1 cellular context compared by ENCODE assay signal in the genomic region with DNA sequence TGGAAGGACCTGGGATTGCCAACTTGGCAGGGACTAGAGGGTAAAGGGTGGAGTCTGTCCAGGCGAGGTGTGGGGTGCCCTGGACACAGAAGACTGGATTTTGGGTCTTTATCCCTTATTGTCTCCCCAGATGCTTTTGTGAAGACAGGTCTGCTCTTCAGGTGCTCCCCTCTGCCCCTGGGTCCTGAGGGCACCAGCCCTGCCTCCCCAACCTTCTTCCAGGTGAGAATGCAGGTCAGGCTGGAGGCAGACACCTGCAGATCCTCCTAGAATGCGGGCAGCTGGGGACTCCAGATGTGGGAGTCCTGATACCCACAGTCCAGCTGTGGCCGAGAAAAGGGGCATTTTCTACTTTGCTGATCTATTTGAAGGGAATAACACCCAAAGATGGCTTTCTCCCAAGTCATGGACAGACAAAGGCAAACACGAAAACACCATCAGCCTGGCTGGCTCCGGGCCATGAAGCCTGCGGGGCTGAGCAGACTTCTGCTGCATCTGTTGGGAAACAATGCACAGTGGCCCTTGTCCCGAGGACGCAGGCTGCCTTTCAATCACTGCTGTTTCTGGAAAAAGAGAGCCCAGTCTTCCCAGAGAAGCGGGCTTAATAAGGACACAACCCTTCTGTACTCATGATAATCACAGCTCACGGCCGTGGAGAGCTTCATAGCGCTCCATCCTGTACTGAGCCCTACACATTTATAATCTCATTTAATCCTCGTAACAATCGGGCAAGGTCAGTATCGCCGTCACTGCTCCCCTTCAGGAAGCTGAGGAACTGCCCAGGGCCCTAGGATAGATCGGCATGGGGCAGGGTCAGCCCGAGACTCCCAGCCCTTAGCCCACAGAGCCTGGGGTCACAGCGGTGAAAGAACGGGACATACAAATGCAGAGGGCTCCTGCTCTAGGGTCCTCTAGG.
TF ChIP-seq lines count a peak whose summit lies in the region.

No MANE protein-coding gene starts in this region.

TF ChIP-seq in HepG2, 621 proteins besides CTCF, POLR2A, EP300 and RAD21 (continued from another document):
- no peak for TF ChIP-seq ZNF142 (CRISPR knock-in tag; IDR thresholded peaks at IDR 0.05)
- no peak for TF ChIP-seq NRL (CRISPR knock-in tag; IDR thresholded peaks at IDR 0.05; ENCODE audit: borderline replicate concordance)
- no peak for TF ChIP-seq ZMYM2 (CRISPR knock-in tag; IDR thresholded peaks at IDR 0.05)
- TF ChIP-seq PHF5A (CRISPR knock-in tag; IDR thresholded peaks at IDR 0.05; ENCODE audit: low read depth, unreplicated experiment) = no peak
TF ChIP-seq in HepG2: peak in this region for 0.
